15 cellular contexts compared by ENCODE assay signal in the genomic region with DNA sequence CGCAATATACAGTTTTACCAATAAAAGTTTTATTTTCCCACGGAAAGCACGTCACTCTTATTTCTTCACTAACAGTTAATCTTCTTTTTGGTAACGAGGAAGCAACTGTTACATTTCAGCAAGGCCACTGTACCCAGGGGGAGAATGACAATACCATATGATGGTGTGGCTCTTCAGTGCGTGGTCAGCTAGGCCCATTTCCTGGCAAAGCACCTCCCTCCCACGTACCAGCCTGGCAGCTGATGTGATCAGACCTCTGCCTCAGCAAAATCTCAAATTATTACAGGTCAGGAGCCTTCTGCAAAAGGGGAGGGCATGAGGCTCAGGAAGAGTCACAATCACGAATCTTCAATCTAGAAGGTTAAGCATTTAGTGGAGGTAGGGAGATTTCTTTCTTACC. TPM values are rescaled to one million over a fixed set of nuclear protein-coding genes. Genes with fewer than 3 reads are reported as not detected.
DNase-seq lines count a peak whose midpoint lies in the region; ATAC-seq and TF ChIP-seq lines count a peak whose summit lies in the region.
"Had no signal": no experiment of that assay in that cellular context is flagged by ENCODE, and none has a peak within 500 bp of the region (broad histone marks: within the 10 kb centered on the region; RNA-seq: fewer than 3 reads in every experiment).

No MANE protein-coding gene starts in this region.

- POLR2A ChIA-PET in A673 (lab: Charles Lee; ENCODE audit: low non-redundant PET) = no interaction called here

- ATAC-seq in HG02588 (IDR thresholded peaks at IDR 0.05; ENCODE audit: unreplicated experiment) = no peak

- no TSS peak for BruUV-seq in A673 (replicated peaks; lab: Mats Ljungman, UMichigan)

- no peaks in the 10 kb centered on the region for H3K27me3 ChIP-seq in A673 (replicated peaks; ENCODE audit: insufficient read depth, low read depth, low read length, poor library complexity)

- CTCF ChIA-PET in A673 (lab: Charles Lee) = no interaction called here

- H3K27ac ChIP-seq in angular gyrus (ENCODE audit: low read depth, low read length) (peak overlapping the region; percentile 63), temporal lobe (ENCODE audit: low read depth, low read length) (peak overlapping the region; percentile 80), A673 (ENCODE audit: low read depth, low read length, poor library complexity, severe bottlenecking) (no peak overlapping the region)
- H3K27ac ChIP-seq: SK-N-MC had no signal

- intact Hi-C loops in A673 (cut with micrococcal nuclease; ENCODE audit: unreplicated experiment) = no loop called here

- DNase-seq in LHCN-M2 (ENCODE audit: low read depth) = peak; percentile 30
- DNase-seq in myocyte (ENCODE audit: low read depth) = peak; percentile 65
- no peak for DNase-seq in A673 (ENCODE audit: low spot score)
- no peak for DNase-seq in DMS79 (lab: John Stamatoyannopoulos, UW)
- DNase-seq: ACHN, C1 segment of cervical spinal cord, Kasumi-1, NCI-H1105 treated with DMSO at 0.1 percent for 48 hours, NCI-H1694, Right ventricle myocardium superior had no signal

- TF ChIP-seq CTCF in A673 (conservative IDR thresholded peaks at IDR 0.05; ENCODE audit: low read depth, low read length) = no peak

- no peaks in the 10 kb centered on the region for H3K9me3 ChIP-seq in A673 (ENCODE audit: low read depth, low read length, poor library complexity, severe bottlenecking)

- peaks cover 5% of the 10 kb centered on the region for H3K4me1 ChIP-seq in A673 (ENCODE audit: insufficient read depth, low read length, poor library complexity, severe bottlenecking)

- no peak overlapping the region for H3K4me3 ChIP-seq in A673 (ENCODE audit: low read depth, low read length, poor library complexity, severe bottlenecking)
- H3K4me3 ChIP-seq: SK-N-MC had no signal

- H3K36me3 ChIP-seq in A673 (ENCODE audit: insufficient read depth, low read length, poor library complexity, severe bottlenecking) = no peaks in the 10 kb centered on the region

RNA-seq across cellular contexts. Expression of a gene that starts 55.4 kb away (rescaled TPM):
- total RNA-seq in LHCN-M2 (2014; rRNA removed) = 11.4 and 11.6 TPM in 2 replicates
- 8.2 TPM for polyA plus RNA-seq in LHCN-M2 (2012)
- total RNA-seq in myocyte = 8.1 and 12.2 TPM in 2 replicates
- 11.5 TPM for polyA plus RNA-seq in myocyte (2012)
- 77.0 TPM for total RNA-seq in temporal lobe
- 15.3 and 16.4 TPM in 2 replicates for total RNA-seq in A673 (2021)
- total RNA-seq: OCI-LY7 had no signal

Comparison
In these comparisons a context has a peak if more than half of its experiments do, and no peak if none do; other contexts are left out.
1. DNase-seq: peak in LHCN-M2 (single experiment) and myocyte (single experiment); none in A673 (single experiment) and DMS79 (single experiment).